In the genomic region with DNA sequence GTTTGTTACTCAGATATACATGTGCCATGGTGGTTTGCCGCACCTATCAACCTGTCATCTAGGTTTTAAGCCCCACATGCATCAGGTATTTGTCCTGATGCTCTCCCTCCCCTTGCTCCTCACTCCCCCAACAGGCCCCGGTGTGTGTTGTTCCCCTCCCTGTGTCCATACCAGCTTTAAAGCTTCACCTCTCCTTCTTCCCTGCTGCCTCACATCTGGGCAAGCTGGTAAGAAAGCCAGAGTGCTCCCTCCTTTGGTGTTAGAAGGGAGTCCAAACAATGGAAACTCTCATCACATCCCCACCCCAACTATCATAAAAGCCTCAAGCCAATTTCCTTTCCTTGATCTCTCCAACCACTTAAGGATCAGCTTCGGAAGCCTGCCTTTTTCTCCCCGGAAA, we compare ENCODE assay signal across 21 cellular contexts.
DNase-seq lines count a peak whose midpoint lies in the region; ATAC-seq and TF ChIP-seq lines count a peak whose summit lies in the region.
"Had no signal": no experiment of that assay in that cellular context is flagged by ENCODE, and none has a peak within 500 bp of the region (broad histone marks: within the 10 kb centered on the region; RNA-seq: fewer than 3 reads in every experiment).

No MANE protein-coding gene starts in this region.

- WGBS in endodermal cell (ENCODE audit: insufficient coverage in 1 of 2, insufficient read length in 1 of 2), 2 experiments, result 68 to 85% methylated on average over 2 to 4 of the region's 4 CpGs

- DNase-seq in ELF-1 (ENCODE audit: low read depth, low spot score), result peak; percentile 35
- no peak for DNase-seq in RWPE2 (ENCODE audit: low spot score)
- DNase-seq in endodermal cell, result peak; percentile 69
- DNase-seq in iPS-NIHi11 (ENCODE audit: low spot score), result peak; percentile 29
- DNase-seq in stimulated activated CD4-positive, alpha-beta T cell treated with anti-CD3 and anti-CD28 coated beads, Interleukin-15, amount 100 ng/mL, for 24 hours, result no peak
- DNase-seq in GOT3 (lab: John Stamatoyannopoulos, UW), result no peak
- no peak for DNase-seq in uterus
- DNase-seq: CD4-positive, alpha-beta T cell; COR-L47; GF-D8; HCEC 1CT; NCI-H1048; NCI-H1417; NCI-H1694 treated with DMSO at 0.1 percent for 48 hours; NCI-H2081; NCI-H2227 treated with DMSO at 0.1 percent for 48 hours; NCI-H526 treated with DMSO at 0.1 percent for 48 hours; RPMI8226; SHP77 had no signal

- ATAC-seq in RWPE2 (ENCODE audit: low read depth) (no peak), GM18520 (IDR thresholded peaks at IDR 0.05; ENCODE audit: unreplicated experiment) (no peak)

- H3K4me3 ChIP-seq in RWPE2 (ENCODE audit: severe bottlenecking) (no peak overlapping the region), endodermal cell (ENCODE audit: low read length) (no peak overlapping the region), uterus (no peak overlapping the region)
- H3K4me3 ChIP-seq: BLaER1 treated with 17β-estradiol and CSF1 and Interleukin-3, amounts not matched to agents 10 nM and 100 nM had no signal

- no peak for TF ChIP-seq POLR2A in uterus (IDR thresholded peaks at IDR 0.05)

- peaks cover 6% of the 10 kb centered on the region for H3K4me1 Mint-ChIP-seq in endodermal cell

- no peaks in the 10 kb centered on the region for H3K27me3 Mint-ChIP-seq in endodermal cell (ENCODE audit: insufficient read depth)
- H3K27me3 Mint-ChIP-seq: CD4-positive, alpha-beta T cell had no signal

- H3K4me1 ChIP-seq in RWPE2 (ENCODE audit: insufficient read depth, poor library complexity, severe bottlenecking) (no peaks in the 10 kb centered on the region), endodermal cell (ENCODE audit: control insufficient read depth, insufficient read depth, low read length) (no peaks in the 10 kb centered on the region), uterus (no peaks in the 10 kb centered on the region)
- H3K4me1 ChIP-seq: BLaER1 treated with 17β-estradiol and CSF1 and Interleukin-3, amounts not matched to agents 10 nM and 100 nM had no signal

- no peaks in the 10 kb centered on the region for H3K9me3 Mint-ChIP-seq in endodermal cell

- H3K4me3 Mint-ChIP-seq in endodermal cell, result no peak overlapping the region
- H3K4me3 Mint-ChIP-seq: CD4-positive, alpha-beta T cell had no signal

- TF ChIP-seq CTCF in RWPE2 (IDR thresholded peaks at IDR 0.05; ENCODE audit: poor library complexity, severe bottlenecking), result peak; percentile 9
- peak; percentile 63 for TF ChIP-seq CTCF in endodermal cell (conservative IDR thresholded peaks at IDR 0.05)
- no peak for TF ChIP-seq CTCF in uterus (IDR thresholded peaks at IDR 0.05)

- H3K9ac ChIP-seq in endodermal cell (ENCODE audit: extremely low read depth, low read length, poor library complexity, severe bottlenecking), result no peak overlapping the region
- H3K9ac ChIP-seq: BLaER1 treated with 17β-estradiol and CSF1 and Interleukin-3, amounts not matched to agents 10 nM and 100 nM had no signal

- H3K36me3 Mint-ChIP-seq in endodermal cell (ENCODE audit: low read depth), result no peaks in the 10 kb centered on the region

- intact Hi-C loops in uterus (cut with DNase I; ENCODE audit: low total_unique reads), result no loop called here

- no peaks in the 10 kb centered on the region for H3K36me3 ChIP-seq in RWPE2 (ENCODE audit: low read depth)
- no peaks in the 10 kb centered on the region for H3K36me3 ChIP-seq in endodermal cell (ENCODE audit: control insufficient read depth, insufficient read depth, low read length)
- H3K36me3 ChIP-seq in uterus, result no peaks in the 10 kb centered on the region
- H3K36me3 ChIP-seq: BLaER1 treated with 17β-estradiol and CSF1 and Interleukin-3, amounts not matched to agents 10 nM and 100 nM had no signal

- no peak overlapping the region for H3K27ac ChIP-seq in RWPE2 (ENCODE audit: poor library complexity, severe bottlenecking)
- no peak overlapping the region for H3K27ac ChIP-seq in endodermal cell (ENCODE audit: low read depth, low read length)
- no peak overlapping the region for H3K27ac ChIP-seq in uterus
- H3K27ac ChIP-seq: BLaER1 treated with 17β-estradiol and CSF1 and Interleukin-3, amounts not matched to agents 10 nM and 100 nM had no signal

- H3K9me3 ChIP-seq in RWPE2 (ENCODE audit: severe bottlenecking) (no peaks in the 10 kb centered on the region), endodermal cell (ENCODE audit: control insufficient read depth, low read length) (no peaks in the 10 kb centered on the region), uterus (no peaks in the 10 kb centered on the region)
- H3K9me3 ChIP-seq: BLaER1 treated with 17β-estradiol and CSF1 and Interleukin-3, amounts not matched to agents 10 nM and 100 nM had no signal

- H3K27me3 ChIP-seq in RWPE2 (ENCODE audit: insufficient read depth, poor library complexity, severe bottlenecking) (no peaks in the 10 kb centered on the region), endodermal cell (ENCODE audit: control insufficient read depth, insufficient read depth, low read length, poor library complexity, severe bottlenecking) (no peaks in the 10 kb centered on the region), uterus (peaks cover 0 to 4% of the 10 kb centered on the region in 2 donors)
- H3K27me3 ChIP-seq: BLaER1 treated with 17β-estradiol and CSF1 and Interleukin-3, amounts not matched to agents 10 nM and 100 nM had no signal

- no peak overlapping the region for H3K27ac Mint-ChIP-seq in endodermal cell
- H3K27ac Mint-ChIP-seq: CD4-positive, alpha-beta T cell had no signal

Comparison
In these comparisons a context has a peak if more than half of its experiments do, and no peak if none do; other contexts are left out.
1. DNase-seq: peak in ELF-1 (single experiment), endodermal cell (single experiment) and iPS-NIHi11 (single experiment); none in RWPE2 (single experiment), stimulated activated CD4-positive, alpha-beta T cell treated with anti-CD3 and anti-CD28 coated beads, Interleukin-15, amount 100 ng/mL, for 24 hours (single experiment), GOT3 (single experiment) and uterus (0 of 2).
2. CTCF ChIP-seq: peak in RWPE2 (single experiment) and endodermal cell (single experiment); none in uterus (0 of 4).